ENCODE assay signal across 8 cellular contexts in genomic region chr11:18775492-18776292, GRCh38. TPM values are rescaled to one million over a fixed set of nuclear protein-coding genes. Genes with fewer than 3 reads are reported as not detected.
DNase-seq lines count a peak whose midpoint lies in the region; ATAC-seq and TF ChIP-seq lines count a peak whose summit lies in the region.

No MANE protein-coding gene starts in this region.

- H2BK15ac ChIP-seq in neuronal stem cell (ENCODE audit: low read length), result no peak overlapping the region

- H3K4ac ChIP-seq in neuronal stem cell (ENCODE audit: low read length), result no peak overlapping the region

- no peak overlapping the region for H3K18ac ChIP-seq in neuronal stem cell (ENCODE audit: low read length)

- no peak overlapping the region for H2AK5ac ChIP-seq in neuronal stem cell (ENCODE audit: low read depth, low read length)

- H3K27me3 ChIP-seq in neuronal stem cell (ENCODE audit: control insufficient read depth in 3 of 3, insufficient read depth in 3 of 3, low read depth in 1 of 3, low read length in 3 of 3), result peaks cover 0 to 29% (median 0%) of the 10 kb centered on the region in 3 experiments

- peak; percentile 80 for ATAC-seq in GM18502 (IDR thresholded peaks at IDR 0.05; ENCODE audit: poor library complexity, unreplicated experiment)
- peak; percentile 78 for ATAC-seq in HG02852 (IDR thresholded peaks at IDR 0.05; ENCODE audit: unreplicated experiment)
- ATAC-seq in esophagus mucosa, result peak; percentile 58

- H3K4me2 ChIP-seq in neuronal stem cell (ENCODE audit: insufficient read depth, low read length, poor library complexity, severe bottlenecking), result no peak overlapping the region

- no peak overlapping the region for H2AFZ ChIP-seq in neuronal stem cell (ENCODE audit: low read length)

- H3K23ac ChIP-seq in neuronal stem cell (ENCODE audit: low read depth, low read length, poor library complexity), result no peak overlapping the region

- H4K91ac ChIP-seq in neuronal stem cell (ENCODE audit: low read depth, low read length, poor library complexity), result no peak overlapping the region

- DNase-seq in AG10803 (ENCODE audit: low read depth) (peak; percentile 27), NCI-H2107 treated with DMSO at 0.1 percent for 48 hours (lab: John Stamatoyannopoulos, UW; ENCODE audit: unreplicated experiment) (peak; percentile 4), neuronal stem cell (ENCODE audit: low spot score) (peak; percentile 75), superior temporal gyrus (ENCODE audit: extremely low spot score) (no peak)
- peak; percentile 4 to 16 for DNase-seq in activated CD4-positive, alpha-beta T cell treated with anti-CD3 and anti-CD28 coated beads, Interleukin-2, amount 50 U/mL, for 4 hours

- no CpG with 5 or more reads among the region's 16 CpGs for WGBS in neuronal stem cell (ENCODE audit: extremely low coverage in 2 of 2, insufficient read length in 2 of 2, insufficient replicate concordance in 1 of 2), 2 donors

- no peaks in the 10 kb centered on the region for H3K4me1 ChIP-seq in neuronal stem cell (ENCODE audit: control insufficient read depth in 2 of 2, insufficient read depth in 1 of 2, low read depth in 1 of 2, low read length in 2 of 2)

- no peak overlapping the region for H2BK5ac ChIP-seq in neuronal stem cell (ENCODE audit: low read length)

- H3K9me3 ChIP-seq in neuronal stem cell (replicated peaks in 1 of 2; ENCODE audit: control insufficient read depth in 2 of 2, insufficient read depth in 1 of 2, low read depth in 1 of 2, low read length in 2 of 2), result no peaks in the 10 kb centered on the region

- H3K36me3 ChIP-seq in neuronal stem cell (replicated peaks in 1 of 2; ENCODE audit: control insufficient read depth in 2 of 2, insufficient read depth in 2 of 2, low read length in 2 of 2), result no peaks in the 10 kb centered on the region

- no peak overlapping the region for H3K27ac ChIP-seq in neuronal stem cell (replicated peaks; ENCODE audit: low read length)

- H2BK12ac ChIP-seq in neuronal stem cell (ENCODE audit: low read length), result no peak overlapping the region

- TF ChIP-seq CTCF in AG10803 (conservative IDR thresholded peaks at IDR 0.05; ENCODE audit: low read length), result peak; percentile 58

- H3K4me3 ChIP-seq in AG10803 (ENCODE audit: low read length) (no peak overlapping the region), neuronal stem cell (ENCODE audit: low read length in 2 of 2) (no peak overlapping the region)

- no peak overlapping the region for H4K8ac ChIP-seq in neuronal stem cell (ENCODE audit: low read depth, low read length)

- no peaks in the 10 kb centered on the region for H3K79me1 ChIP-seq in neuronal stem cell (ENCODE audit: low read depth, low read length)

- no peak overlapping the region for H3K14ac ChIP-seq in neuronal stem cell (ENCODE audit: low read length)

- H2BK120ac ChIP-seq in neuronal stem cell (ENCODE audit: low read depth, low read length), result no peak overlapping the region

- no peak overlapping the region for H3K9ac ChIP-seq in neuronal stem cell (ENCODE audit: low read depth, low read length, poor library complexity)

RNA-seq across cellular contexts. Expression of gene PTPN5, which starts 15.9 kb away (rescaled TPM):
- not detected for total RNA-seq in esophagus mucosa
- 22.9 TPM for polyA plus RNA-seq in neuronal stem cell (2013, experiment 1 of 2)
- polyA plus RNA-seq in neuronal stem cell (2013, experiment 2 of 2), result 22.7 TPM

RNA-seq across cellular contexts. Expression of gene IGSF22, which starts 49.7 kb away (rescaled TPM):
- not detected for total RNA-seq in esophagus mucosa
- polyA plus RNA-seq in neuronal stem cell (2013, experiment 1 of 2), result 0.04 TPM
- 0.08 TPM for polyA plus RNA-seq in neuronal stem cell (2013, experiment 2 of 2)
